Comparison of ENCODE assay signal across 17 cellular contexts in the genomic region with DNA sequence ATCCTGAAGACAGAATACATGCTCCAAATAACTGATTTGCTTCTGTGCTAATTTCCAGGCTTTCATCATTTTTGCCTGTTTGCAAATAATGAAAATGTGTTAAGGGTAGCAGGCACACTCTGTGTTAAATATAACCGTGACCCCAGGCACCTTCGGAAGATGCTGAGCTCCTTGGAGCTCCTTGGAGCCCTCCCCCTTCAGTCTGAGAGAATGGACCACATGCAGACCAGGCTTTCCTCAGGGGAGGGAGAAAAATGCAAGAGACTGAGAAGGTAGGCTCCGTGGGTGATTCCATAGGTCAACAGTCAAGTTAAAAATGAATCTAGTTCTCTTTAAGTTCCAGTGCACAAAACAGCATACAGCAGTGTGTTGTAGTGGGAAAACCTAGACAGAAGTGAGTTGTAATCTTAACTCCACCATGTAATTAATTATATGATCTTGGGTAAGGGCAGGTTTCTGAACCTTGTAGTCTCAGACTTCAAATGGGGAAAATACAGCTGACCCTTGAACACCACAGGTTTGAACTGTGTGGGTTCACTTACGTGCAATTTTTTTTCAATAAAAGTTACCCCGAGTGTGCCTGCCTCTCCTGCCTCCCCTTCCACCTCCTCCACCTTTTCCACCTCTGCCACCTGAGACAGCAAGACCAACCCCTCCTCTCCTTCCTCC.
DNase-seq lines count a peak whose midpoint lies in the region; ATAC-seq, FAIRE-seq and TF ChIP-seq lines count a peak whose summit lies in the region.
"Had no signal": no experiment of that assay in that cellular context is flagged by ENCODE, and none has a peak within 500 bp of the region (broad histone marks: within the 10 kb centered on the region; RNA-seq: fewer than 3 reads in every experiment).

No MANE protein-coding gene starts in this region.

- H2BK120ac ChIP-seq in H1 (replicated peaks; ENCODE audit: low read depth, low read length): no peak overlapping the region

- no peak for TF ChIP-seq RAD21 in H1 (IDR thresholded peaks at IDR 0.05 in 1 of 2, conservative IDR thresholded peaks at IDR 0.05 in 1 of 2; ENCODE audit: low read depth in 2 of 2, low read length in 2 of 2)

- H3K4me3 Mint-ChIP-seq in nephron: no peak overlapping the region
- no peak overlapping the region for H3K4me3 Mint-ChIP-seq in activated CD8-positive, alpha-beta T cell treated with anti-CD3 and anti-CD28 coated beads for 36 hours
- H3K4me3 Mint-ChIP-seq: B cell; CD8-positive, alpha-beta T cell had no signal

- FAIRE-seq in H1 (lab: Jason Lieb, UNC) (no peak), H54 (lab: Jason Lieb, UNC) (no peak)
- FAIRE-seq: GM19239 had no signal

- H3K9me3 Mint-ChIP-seq in nephron: peaks cover 18% of the 10 kb centered on the region
- peaks cover 8% of the 10 kb centered on the region for H3K9me3 Mint-ChIP-seq in activated CD8-positive, alpha-beta T cell treated with anti-CD3 and anti-CD28 coated beads for 36 hours

- peaks cover 3% of the 10 kb centered on the region for H3K36me3 Mint-ChIP-seq in nephron (ENCODE audit: low read depth)
- no peaks in the 10 kb centered on the region for H3K36me3 Mint-ChIP-seq in activated CD8-positive, alpha-beta T cell treated with anti-CD3 and anti-CD28 coated beads for 36 hours (ENCODE audit: low read depth)
- H3K36me3 Mint-ChIP-seq: CD8-positive, alpha-beta T cell had no signal

- no peak overlapping the region for H3K27ac ChIP-seq in H1 (ENCODE audit: low read depth, low read length)
- no peak overlapping the region for H3K27ac ChIP-seq in colonic mucosa
- H3K27ac ChIP-seq: BLaER1 treated with 17β-estradiol and CSF1 and Interleukin-3, amounts not matched to agents 10 nM and 100 nM; GM23248 had no signal

- peaks cover 18% of the 10 kb centered on the region for H3K4me1 Mint-ChIP-seq in nephron
- peaks cover 14% of the 10 kb centered on the region for H3K4me1 Mint-ChIP-seq in activated CD8-positive, alpha-beta T cell treated with anti-CD3 and anti-CD28 coated beads for 36 hours (ENCODE audit: low read depth)

- no peak overlapping the region for H3K4ac ChIP-seq in H1 (replicated peaks; ENCODE audit: insufficient read length, low read depth, low read length)

- CTCF ChIA-PET in H1 (lab: Charles Lee; ENCODE audit: partially characterized antibody): interaction anchor here (0.6 to 0.9 kb wide), 2 partner anchors 187 to 272 kb away, joined by 3 read pairs; no protein-coding TSS in a partner anchor
- CTCF ChIA-PET in activated CD8-positive, alpha-beta T cell treated with anti-CD3 and anti-CD28 coated beads for 36 hours (lab: Charles Lee): no interaction called here

- DNase-seq in H7 (peak; percentile 77), H1 (ENCODE audit: low read depth in 1 of 2, low spot score in 2 of 2) (no peak), left colon (no peak), colonic mucosa (no peak), H54 (ENCODE audit: insufficient read length, low spot score) (no peak), 8988T (no peak)
- DNase-seq in activated CD8-positive, alpha-beta T cell treated with anti-CD3 and anti-CD28 coated beads for 36 hours: no peak
- DNase-seq: Calu3; CD8-positive, alpha-beta T cell; DMS79 treated with DMSO at 0.1 percent for 48 hours; GF-D8; GM23248 had no signal

- 54% methylated on average over 5 of the region's 5 CpGs; no CpG with 5 or more reads in 1 of the 2 experiments for WGBS in H1 (ENCODE audit: extremely low coverage in 1 of 2, insufficient coverage in 1 of 2, insufficient read length in 1 of 2, insufficient replicate concordance in 2 of 2, low coverage in 1 of 2, low lambda C conversion rate in 2 of 2, missing lambda C conversion rate in 1 of 2), 2 experiments

- H4K5ac ChIP-seq in H1 (ENCODE audit: insufficient read length, low read depth, low read length): no peak overlapping the region

- H3K4me1 ChIP-seq in H1 (replicated peaks in 1 of 4; ENCODE audit: control insufficient read depth in 3 of 4, insufficient read depth in 4 of 4, low read length in 3 of 4) (peaks cover 0 to 5% (median 1%) of the 10 kb centered on the region in 4 experiments; a peak in 1 of 7 replicates), colonic mucosa (no peaks in the 10 kb centered on the region)
- H3K4me1 ChIP-seq: HAP-1 had no signal

- H4K20me1 ChIP-seq in H1 (replicated peaks in 1 of 2; ENCODE audit: control insufficient read depth in 1 of 2, insufficient read depth in 2 of 2, low read length in 2 of 2): no peaks in the 10 kb centered on the region
- H4K20me1 ChIP-seq: BLaER1 treated with 17β-estradiol and CSF1 and Interleukin-3, amounts not matched to agents 10 nM and 100 nM had no signal

- H3K4me2 ChIP-seq in H1 (ENCODE audit: insufficient read depth in 1 of 2, low read depth in 2 of 2, low read length in 2 of 2): no peak overlapping the region
- H3K4me2 ChIP-seq: BLaER1 treated with 17β-estradiol and CSF1 and Interleukin-3, amounts not matched to agents 10 nM and 100 nM had no signal

- no peak overlapping the region for H2BK20ac ChIP-seq in H1 (ENCODE audit: low read length)

- H3K56ac ChIP-seq in H1 (replicated peaks; ENCODE audit: insufficient read length, low read depth, low read length): no peak overlapping the region

- no peak overlapping the region for H3K18ac ChIP-seq in H1 (ENCODE audit: extremely low read depth, low read length)

- H3K27ac Mint-ChIP-seq in nephron: peak overlapping the region; percentile 0 to 29 (median 1)
- no peak overlapping the region for H3K27ac Mint-ChIP-seq in activated CD8-positive, alpha-beta T cell treated with anti-CD3 and anti-CD28 coated beads for 36 hours
- H3K27ac Mint-ChIP-seq: B cell; CD8-positive, alpha-beta T cell had no signal

- no peak overlapping the region for H2BK5ac ChIP-seq in H1 (ENCODE audit: low read depth, low read length)

- no peak for TF ChIP-seq EP300 in H1 (IDR thresholded peaks at IDR 0.05; ENCODE audit: borderline replicate concordance in 1 of 2, low read depth in 2 of 2, low read length in 2 of 2)

- TF ChIP-seq CTCF in H1 (IDR thresholded peaks at IDR 0.05; ENCODE audit: control extremely low read depth in 1 of 3, insufficient read depth in 1 of 3, low read depth in 1 of 3, low read length in 3 of 3) (no peak), nephron (IDR thresholded peaks at IDR 0.05; ENCODE audit: unreplicated experiment in 3 of 3) (no peak), colonic mucosa (IDR thresholded peaks at IDR 0.05) (no peak)
- TF ChIP-seq CTCF in activated CD8-positive, alpha-beta T cell treated with anti-CD3 and anti-CD28 coated beads for 36 hours (IDR thresholded peaks at IDR 0.05): no peak

- H3K79me2 ChIP-seq in H1 (ENCODE audit: control insufficient read depth in 1 of 2, insufficient read depth in 2 of 2, low read length in 2 of 2): no peaks in the 10 kb centered on the region

- POLR2A ChIA-PET in H1 (lab: Charles Lee; ENCODE audit: partially characterized antibody): interaction anchor here (0.7 kb wide), 1 partner anchor 300 kb away, joined by 3 read pairs; no protein-coding TSS in a partner anchor
- POLR2A ChIA-PET in activated CD8-positive, alpha-beta T cell treated with anti-CD3 and anti-CD28 coated beads for 36 hours (lab: Charles Lee): no interaction called here

- H2AFZ ChIP-seq in H1 (ENCODE audit: low read length): 0 out of 2 replicates have a peak overlapping the region, but pooled peaks have one; percentile 26
- H2AFZ ChIP-seq: GM23248 had no signal

- no peak overlapping the region for H4K91ac ChIP-seq in H1 (replicated peaks; ENCODE audit: insufficient read length, low read length)

- no peaks in the 10 kb centered on the region for H3K36me3 ChIP-seq in H7 (replicated peaks; ENCODE audit: control insufficient read depth, insufficient read depth, low read length)
- H3K36me3 ChIP-seq in H1 (ENCODE audit: control insufficient read depth in 2 of 4, insufficient read depth in 4 of 4, low read length in 3 of 4): no peaks in the 10 kb centered on the region
- no peaks in the 10 kb centered on the region for H3K36me3 ChIP-seq in colonic mucosa
- H3K36me3 ChIP-seq: BLaER1 treated with 17β-estradiol and CSF1 and Interleukin-3, amounts not matched to agents 10 nM and 100 nM; HAP-1 had no signal

- TF ChIP-seq POLR2A in H1 (IDR thresholded peaks at IDR 0.05; ENCODE audit: control extremely low read depth in 1 of 2, low read depth in 2 of 2, low read length in 2 of 2): no peak
- no peak for TF ChIP-seq POLR2A in H54 (IDR thresholded peaks at IDR 0.05; ENCODE audit: low read depth, low read length)

- no peak overlapping the region for H2BK12ac ChIP-seq in H1 (ENCODE audit: low read depth, low read length)

- intact Hi-C loops in left colon (cut with DNase I, micrococcal nuclease) (no loop called here), colonic mucosa (cut with DNase I) (no loop called here)
- intact Hi-C loops in activated CD8-positive, alpha-beta T cell treated with anti-CD3 and anti-CD28 coated beads for 36 hours (cut with micrococcal nuclease): no loop called here

- no peak overlapping the region for H4K8ac ChIP-seq in H1 (ENCODE audit: extremely low read depth, insufficient read depth, low read length)

- no peaks in the 10 kb centered on the region for H3K79me1 ChIP-seq in H1 (ENCODE audit: low read depth, low read length)

- peaks cover 9 to 12% of the 10 kb centered on the region in 2 experiments; a peak in 3 of 4 replicates for H3K9me3 ChIP-seq in H1 (ENCODE audit: insufficient read depth in 2 of 2, low read depth in 1 of 2, low read length in 1 of 2)
- no peaks in the 10 kb centered on the region for H3K9me3 ChIP-seq in colonic mucosa

- no peaks in the 10 kb centered on the region for H3K23me2 ChIP-seq in H1 (ENCODE audit: low read depth, low read length)

- no peak overlapping the region for H2BK15ac ChIP-seq in H1 (ENCODE audit: low read length)

- no peak overlapping the region for H3K9ac ChIP-seq in H1 (replicated peaks in 1 of 4; ENCODE audit: extremely low read depth in 1 of 4, low read depth in 3 of 4, low read length in 3 of 4)
- no peak overlapping the region for H3K9ac ChIP-seq in colonic mucosa (ENCODE audit: low read depth in 2 of 2, low read length in 2 of 2)
- H3K9ac ChIP-seq: BLaER1 treated with 17β-estradiol and CSF1 and Interleukin-3, amounts not matched to agents 10 nM and 100 nM; GM23248 had no signal

- H3K23ac ChIP-seq in H1 (ENCODE audit: insufficient read length): no peak overlapping the region

- H2AK5ac ChIP-seq in H1 (ENCODE audit: low read depth, low read length): no peak overlapping the region

- peak; percentile 73 for ATAC-seq in left colon
- ATAC-seq in activated CD8-positive, alpha-beta T cell treated with anti-CD3 and anti-CD28 coated beads for 36 hours: no peak
- ATAC-seq: CD8-positive, alpha-beta T cell had no signal

- H3K14ac ChIP-seq in H1 (ENCODE audit: insufficient read length): no peak overlapping the region

- H3K4me3 ChIP-seq in H7 (ENCODE audit: insufficient read depth, low read depth, low read length) (no peak overlapping the region), H1 (ENCODE audit: extremely low read depth in 1 of 4, insufficient read depth in 2 of 4, low read depth in 3 of 4, low read length in 4 of 4) (no peak overlapping the region), colonic mucosa (no peak overlapping the region)
- H3K4me3 ChIP-seq: BLaER1 treated with 17β-estradiol and CSF1 and Interleukin-3, amounts not matched to agents 10 nM and 100 nM; GM23248; HAP-1 had no signal

- peaks cover 4% of the 10 kb centered on the region for H3K27me3 Mint-ChIP-seq in nephron (ENCODE audit: low read depth)
- H3K27me3 Mint-ChIP-seq in activated CD8-positive, alpha-beta T cell treated with anti-CD3 and anti-CD28 coated beads for 36 hours: no peaks in the 10 kb centered on the region

- H3K27me3 ChIP-seq in H7 (ENCODE audit: control insufficient read depth, insufficient read depth, low read length): no peaks in the 10 kb centered on the region
- H3K27me3 ChIP-seq in H1 (replicated peaks in 1 of 4; ENCODE audit: control insufficient read depth in 3 of 4, extremely low read depth in 1 of 4, insufficient read depth in 3 of 4, low read length in 3 of 4): no peaks in the 10 kb centered on the region
- no peaks in the 10 kb centered on the region for H3K27me3 ChIP-seq in colonic mucosa
- H3K27me3 ChIP-seq: BLaER1 treated with 17β-estradiol and CSF1 and Interleukin-3, amounts not matched to agents 10 nM and 100 nM had no signal
